In genomic region chr7:151454306-151454705, GRCh38 we compare ENCODE assay signal across 1 cellular context.
TF ChIP-seq lines count a peak whose summit lies in the region.

No MANE protein-coding gene starts in this region.

TF ChIP-seq in H1, 55 proteins besides CTCF, POLR2A, EP300 and RAD21:
- no peak for TF ChIP-seq MAFK (IDR thresholded peaks at IDR 0.05; ENCODE audit: low read depth, low read length)
- no peak for TF ChIP-seq RFX5 (IDR thresholded peaks at IDR 0.05; ENCODE audit: borderline replicate concordance, low read depth, low read length)
